Comparison of ENCODE assay signal across 1 cellular context in genomic region chr11:130115218-130115617, GRCh38.
TF ChIP-seq lines count a peak whose summit lies in the region.

No MANE protein-coding gene starts in this region.

TF ChIP-seq in endothelial cell of umbilical vein, 7 proteins besides CTCF, POLR2A, EP300 and RAD21 (continued from another document):
- TF ChIP-seq GATA2 (IDR thresholded peaks at IDR 0.05; ENCODE audit: insufficient read depth, insufficient read length, low read depth, low read length): no peak
- TF ChIP-seq FOS (IDR thresholded peaks at IDR 0.05; ENCODE audit: borderline replicate concordance, insufficient read depth, low read length): no peak
- TF ChIP-seq MAX (IDR thresholded peaks at IDR 0.05; ENCODE audit: insufficient read depth, insufficient read length): no peak
- TF ChIP-seq MYC (IDR thresholded peaks at IDR 0.05; ENCODE audit: low read depth, low read length): no peak
- no peak for TF ChIP-seq EZH2 (IDR thresholded peaks at IDR 0.05; ENCODE audit: borderline replicate concordance, low read depth, low read length, severe bottlenecking)
- TF ChIP-seq POLR2AphosphoS5 (IDR thresholded peaks at IDR 0.05; ENCODE audit: insufficient read depth, low read depth, low read length): no peak
